In genomic region chr5:96896806-96897205, GRCh38 we compare ENCODE assay signal across 10 cellular contexts. TPM values are rescaled to one million over a fixed set of nuclear protein-coding genes. Genes with fewer than 3 reads are reported as not detected.
DNase-seq lines count a peak whose midpoint lies in the region; ATAC-seq and TF ChIP-seq lines count a peak whose summit lies in the region.
"Had no signal": no experiment of that assay in that cellular context is flagged by ENCODE, and none has a peak within 500 bp of the region (broad histone marks: within the 10 kb centered on the region; RNA-seq: fewer than 3 reads in every experiment).

No MANE protein-coding gene starts in this region.

- H2AFZ ChIP-seq in GM23248: no peak overlapping the region

- DNase-seq in NOMO-1 treated with dmso at 0.1 percent for 144 hours (lab: John Stamatoyannopoulos, UW; ENCODE audit: unreplicated experiment) (peak; percentile 71), putamen (ENCODE audit: low spot score) (no peak), GM23248 (no peak), omental fat pad (ENCODE audit: low spot score) (no peak), HuH-7 (ENCODE audit: low spot score) (no peak)
- no peak for DNase-seq in naive thymus-derived CD8-positive, alpha-beta T cell
- DNase-seq: IMR-90 had no signal

- no peaks in the 10 kb centered on the region for H3K27me3 ChIP-seq in GM23248 (replicated peaks; ENCODE audit: insufficient read depth)

- no peaks in the 10 kb centered on the region for H3K9me3 ChIP-seq in GM23248 (ENCODE audit: low read depth)

- H3K9me3 Mint-ChIP-seq in naive thymus-derived CD8-positive, alpha-beta T cell: no peaks in the 10 kb centered on the region
- H3K9me3 Mint-ChIP-seq: brain had no signal

- H3K36me3 Mint-ChIP-seq in naive thymus-derived CD8-positive, alpha-beta T cell: peaks cover 6 to 91% (median 38%) of the 10 kb centered on the region in 3 donors
- H3K36me3 Mint-ChIP-seq: brain had no signal

- H3K36me3 ChIP-seq in GM23248 (ENCODE audit: low read depth): no peaks in the 10 kb centered on the region

- no peaks in the 10 kb centered on the region for H3K27me3 Mint-ChIP-seq in naive thymus-derived CD8-positive, alpha-beta T cell
- H3K27me3 Mint-ChIP-seq: brain had no signal

- WGBS in GM23248 (ENCODE audit: low coverage in 1 of 2, low lambda C conversion rate in 2 of 2, missing lambda C conversion rate in 2 of 2), 2 experiments: 65% methylated on average over 3 of the region's 3 CpGs

- TF ChIP-seq CTCF in omental fat pad (IDR thresholded peaks at IDR 0.05): no peak

- H3K4me1 Mint-ChIP-seq in naive thymus-derived CD8-positive, alpha-beta T cell: peaks cover 29 to 76% (median 47%) of the 10 kb centered on the region in 4 donors
- H3K4me1 Mint-ChIP-seq: brain had no signal

- H3K27ac Mint-ChIP-seq in naive thymus-derived CD8-positive, alpha-beta T cell: peak overlapping the region; percentile 72 to 95 (median 88)

- in situ Hi-C loops in GM23248 (cut with MboI): no loop called here

- H3K27ac ChIP-seq in GM23248: no peak overlapping the region

- H3K79me2 ChIP-seq in GM23248 (ENCODE audit: insufficient read depth): no peaks in the 10 kb centered on the region

- no peak overlapping the region for H3K4me3 ChIP-seq in GM23248

- no peak overlapping the region for H3K4me2 ChIP-seq in GM23248 (ENCODE audit: unreplicated experiment)

- no peaks in the 10 kb centered on the region for H3K4me1 ChIP-seq in GM23248 (ENCODE audit: insufficient read depth)

- no peak overlapping the region for H3K9ac ChIP-seq in GM23248

- POLR2A ChIA-PET in naive thymus-derived CD8-positive, alpha-beta T cell (lab: Charles Lee): interaction anchor here (0.8 to 2.1 kb wide), 12 partner anchors 11 to 235 kb away, joined by 3 to 10 read pairs (median 5); partner anchors contain the start of genes CAST, ERAP1, ERAP2 and LNPEP

- no peaks in the 10 kb centered on the region for H4K20me1 ChIP-seq in GM23248 (ENCODE audit: insufficient read depth)

- no peaks in the 10 kb centered on the region for H3F3A ChIP-seq in GM23248 (ENCODE audit: insufficient read depth)

- H3K9me2 ChIP-seq in GM23248 (ENCODE audit: insufficient read depth): no peaks in the 10 kb centered on the region

- peak overlapping the region; percentile 48 to 86 (median 78) for H3K4me3 Mint-ChIP-seq in naive thymus-derived CD8-positive, alpha-beta T cell
- H3K4me3 Mint-ChIP-seq: brain had no signal

- ATAC-seq in GM18909 (IDR thresholded peaks at IDR 0.05; ENCODE audit: poor library complexity, unreplicated experiment) (peak; percentile 97), HG02759 (IDR thresholded peaks at IDR 0.05; ENCODE audit: unreplicated experiment) (peak; percentile 91), omental fat pad (ENCODE audit: low FRiP score) (no peak)
- ATAC-seq in naive thymus-derived CD8-positive, alpha-beta T cell: peak; percentile 52 to 60

RNA-seq across cellular contexts. Expression of gene ERAP2, which starts 20.5 kb away (rescaled TPM):
- 10 to 100 TPM; 82.9 to 98.6 TPM for total RNA-seq in naive thymus-derived CD8-positive, alpha-beta T cell
- polyA plus RNA-seq in naive thymus-derived CD8-positive, alpha-beta T cell: 100 to 1,000 TPM in 1 of 3 donors, 1 to 10 TPM in 2; 6.4 to 126 (median 6.6) TPM
- total RNA-seq in GM23248 (2014; rRNA removed; shearing (Covaris generic)): 0.38 and 1.8 TPM in 2 replicates
- 0.32 and 1.1 TPM in 2 replicates for polyA plus RNA-seq in GM23248 (2016; fragmentation: Nextera tagmentation; extraction: Ambion mirVana)
- total RNA-seq in omental fat pad: 10 to 100 TPM; 15.1 to 57.4 (median 16.9) TPM

RNA-seq across cellular contexts. Expression of gene LNPEP, which starts 39.1 kb away (rescaled TPM):
- 100 to 1,000 TPM; 105 to 107 TPM for total RNA-seq in naive thymus-derived CD8-positive, alpha-beta T cell
- polyA plus RNA-seq in naive thymus-derived CD8-positive, alpha-beta T cell: 10 to 100 TPM; 50.9 to 61.7 (median 52.4) TPM
- total RNA-seq in GM23248 (2014; rRNA removed; shearing (Covaris generic)): 20.1 and 30.1 TPM in 2 replicates
- polyA plus RNA-seq in GM23248 (2016; fragmentation: Nextera tagmentation; extraction: Ambion mirVana): 6.8 and 7.3 TPM in 2 replicates
- total RNA-seq in omental fat pad: 100 to 1,000 TPM in 1 of 4 donors, 10 to 100 TPM in 3; 51.4 to 155 (median 62.8) TPM
